ENCODE assay signal across 8 cellular contexts in genomic region chr9:125262217-125262991, GRCh38. TPM values are rescaled to one million over a fixed set of nuclear protein-coding genes. Genes with fewer than 3 reads are reported as not detected.
DNase-seq lines count a peak whose midpoint lies in the region; ATAC-seq lines count a peak whose summit lies in the region.

No MANE protein-coding gene starts in this region.

- peak; percentile 18 for ATAC-seq in GM19438 (IDR thresholded peaks at IDR 0.05; ENCODE audit: low read depth, unreplicated experiment)

- H3K27ac ChIP-seq in layer of hippocampus (ENCODE audit: low read depth, low read length) (peak overlapping the region; percentile 62), substantia nigra (ENCODE audit: low read depth, low read length, poor library complexity, severe bottlenecking) (peak overlapping the region; percentile 81)

- DNase-seq in CMK (ENCODE audit: low read depth) (peak; percentile 39), amniotic stem cell (lab: John Stamatoyannopoulos, UW) (peak; percentile 9), substantia nigra (lab: John Stamatoyannopoulos, UW) (no peak), kidney glomerular epithelial cell (lab: John Stamatoyannopoulos, UW) (no peak), DMS153 (lab: John Stamatoyannopoulos, UW) (no peak)
- no peak for DNase-seq in Jurkat, Clone E6-1 (ENCODE audit: low read depth, low spot score)

- H3K4me3 ChIP-seq in Jurkat, Clone E6-1 (ENCODE audit: low read length) = peak overlapping the region; percentile 89

- H3K27me3 ChIP-seq in layer of hippocampus (ENCODE audit: control insufficient read depth, insufficient read depth, low read length) = no peaks in the 10 kb centered on the region

RNA-seq across cellular contexts. Expression of gene GAPVD1, which starts 0.8 kb away (rescaled TPM):
- 18.8 TPM for polyA plus RNA-seq in Jurkat, Clone E6-1 (2012; ENCODE audit: insufficient read depth, insufficient read length)

RNA-seq across cellular contexts. Expression of gene HSPA5, which starts 21.3 kb away (rescaled TPM):
- 94.4 TPM for polyA plus RNA-seq in Jurkat, Clone E6-1 (2012; ENCODE audit: insufficient read depth, insufficient read length)

Comparison
In these comparisons a context has a peak if more than half of its experiments do, and no peak if none do; other contexts are left out.
1. DNase-seq: peak in CMK (single experiment) and amniotic stem cell (single experiment); none in Jurkat, Clone E6-1 (single experiment), substantia nigra (0 of 49), kidney glomerular epithelial cell (single experiment) and DMS153 (single experiment).